9 cellular contexts compared by ENCODE assay signal in the genomic region with DNA sequence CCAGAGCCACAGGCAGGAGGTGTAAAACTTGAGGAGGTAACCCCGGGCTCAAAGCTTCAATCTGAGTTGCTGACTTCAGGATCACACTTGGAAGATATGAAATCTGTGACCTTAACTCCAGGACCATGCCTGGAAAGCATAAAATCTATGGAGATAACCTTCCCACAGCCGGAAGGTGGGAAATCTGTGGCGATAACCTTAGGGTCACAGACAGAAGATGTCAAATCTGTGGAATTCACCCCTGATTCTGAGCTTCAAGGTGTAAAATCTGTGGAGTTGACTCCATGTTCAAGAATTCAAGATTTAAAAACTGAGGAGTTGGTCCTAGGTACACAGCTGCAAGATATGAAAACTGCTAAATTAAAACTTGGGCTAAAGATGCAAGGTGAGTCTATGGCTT.
"Had no signal": no experiment of that assay in that cellular context is flagged by ENCODE, and none has a peak within 500 bp of the region (broad histone marks: within the 10 kb centered on the region; RNA-seq: fewer than 3 reads in every experiment).

No MANE protein-coding gene starts in this region.

- FAIRE-seq: HTR-8/SVneo had no signal

- H3K4me1 ChIP-seq: HAP-1 had no signal

- H2AFZ ChIP-seq: GM23248 had no signal

- H3K36me3 ChIP-seq: HAP-1 had no signal

- H3K4me3 Mint-ChIP-seq: HFFc6 had no signal

- H3K4me3 ChIP-seq: GM23248, HAP-1 had no signal

- H3K27ac ChIP-seq: GM23248 had no signal

- H3K9me3 ChIP-seq: HAP-1 had no signal

- H3K27ac Mint-ChIP-seq: HFFc6 had no signal

- DNase-seq: GM23248, GOT3, H7, HFFc6, IMR-90, KBM-7 had no signal

- H3K9ac ChIP-seq: GM23248 had no signal

- ATAC-seq: HCT116 had no signal
